ENCODE assay signal across 25 cellular contexts in genomic region chr3:143354342-143354741, GRCh38.
"Had no signal": no experiment of that assay in that cellular context is flagged by ENCODE, and none has a peak within 500 bp of the region (broad histone marks: within the 10 kb centered on the region; RNA-seq: fewer than 3 reads in every experiment).

No MANE protein-coding gene starts in this region.

- H3K27me3 ChIP-seq: hepatocyte, neural progenitor cell, neutrophil, right lobe of liver, tibial nerve, uterus had no signal

- H3K36me3 ChIP-seq: neural progenitor cell, neutrophil, right lobe of liver, tibial nerve, uterus had no signal

- H3K4me1 ChIP-seq: parathyroid adenoma, right lobe of liver, uterus had no signal

- H3K27ac ChIP-seq: hepatocyte, neural progenitor cell, neutrophil, parathyroid adenoma, psoas muscle, right lobe of liver, tibial nerve, uterus had no signal

- H3K4me3 ChIP-seq: hepatocyte, lung, neural progenitor cell, psoas muscle, right lobe of liver, smooth muscle cell, tibial nerve, uterus had no signal

- H3K9me3 ChIP-seq: neutrophil, psoas muscle, right lobe of liver, tibial nerve, uterus had no signal

- ATAC-seq: left lobe of liver; natural killer cell; psoas muscle; right lobe of liver; stimulated activated memory B cell treated with anti-CD40 and anti-IgM and Interleukin-4, amounts not matched to agents 10 μg/mL and 1 μg/mL and 100 μg/mL, for 72 hours; stimulated activated naive CD8-positive, alpha-beta T cell treated with anti-CD3 and anti-CD28 coated beads, Interleukin-15, amount 100 ng/mL, for 72 hours had no signal

- DNase-seq: islet precursor cell; mesendoderm; naive B cell; natural killer cell; nephron progenitor cell; occipital lobe; psoas muscle; right lobe of liver; stimulated activated CD4-positive, alpha-beta T cell treated with anti-CD3 and anti-CD28 coated beads, Interleukin-1b, Interleukin-23, amount 100 ng/mL, for 48 hours; stimulated activated CD4-positive, alpha-beta T cell treated with anti-CD3 and anti-CD28 coated beads, Interleukin-2, amount 100 ng/mL, for 48 hours; stimulated activated CD4-positive, alpha-beta T cell treated with anti-CD3 and anti-CD28 coated beads, Interleukin-4, amount 100 ng/mL, for 4 hours; stimulated activated CD8-positive, alpha-beta memory T cell treated with anti-CD3 and anti-CD28 coated beads, Interleukin-4, amount 100 ng/mL, for 48 hours; stimulated activated naive CD4-positive, alpha-beta T cell treated with Interleukin-2 at 50 U/mL for 16 hours; stimulated activated naive CD8-positive, alpha-beta T cell treated with anti-CD3 and anti-CD28 coated beads, Interleukin-15, amount 100 ng/mL, for 72 hours; substantia nigra; uterus had no signal
